16 cellular contexts compared by ENCODE assay signal in the genomic region with DNA sequence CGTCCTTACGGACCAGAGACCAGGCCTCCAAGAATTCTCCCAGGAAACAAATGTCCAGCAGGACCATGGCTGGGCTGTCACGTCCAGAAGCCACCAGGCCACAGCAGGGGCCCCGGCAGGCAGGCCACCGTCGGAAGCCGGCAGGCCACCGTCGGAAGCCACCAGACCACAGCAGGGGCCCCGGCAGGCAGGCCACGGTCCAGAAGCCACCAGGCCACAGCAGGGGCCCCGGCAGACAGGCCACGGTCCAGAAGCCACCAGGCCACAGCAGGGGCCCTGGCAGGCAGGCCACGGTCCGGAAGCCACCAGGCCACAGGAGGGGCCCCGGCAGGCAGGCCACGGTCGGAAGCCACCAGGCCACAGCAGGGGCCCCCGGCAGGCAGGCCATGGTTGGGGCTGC.
A peak's percentile ranks its signal among the peaks of the same experiment; 100 is the strongest.
DNase-seq lines count a peak whose midpoint lies in the region; ATAC-seq and TF ChIP-seq lines count a peak whose summit lies in the region.
"Had no signal": no experiment of that assay in that cellular context is flagged by ENCODE, and none has a peak within 500 bp of the region (broad histone marks: within the 10 kb centered on the region; RNA-seq: fewer than 3 reads in every experiment).

No MANE protein-coding gene starts in this region.

- H3K4me1 ChIP-seq in left lung (peaks cover 0 to 3% of the 10 kb centered on the region in 2 donors), suprapubic skin (peaks cover 9% of the 10 kb centered on the region)

- no peaks in the 10 kb centered on the region for H4K20me1 ChIP-seq in SU-DHL-6 (ENCODE audit: low read depth, low read length)

- no peak overlapping the region for H2AFZ ChIP-seq in SU-DHL-6 (ENCODE audit: low read depth, low read length, severe bottlenecking)
- H2AFZ ChIP-seq: GM23338 had no signal

- no peaks in the 10 kb centered on the region for H3F3A ChIP-seq in SU-DHL-6 (ENCODE audit: insufficient read depth)

- 93% methylated on average over 5 of the region's 19 CpGs for WGBS in suprapubic skin

- no peak for TF ChIP-seq EP300 in suprapubic skin (IDR thresholded peaks at IDR 0.05)

- H3K27me3 ChIP-seq in SU-DHL-6 (ENCODE audit: low read length): no peaks in the 10 kb centered on the region
- no peaks in the 10 kb centered on the region for H3K27me3 ChIP-seq in left lung
- peaks cover 3% of the 10 kb centered on the region for H3K27me3 ChIP-seq in suprapubic skin
- H3K27me3 ChIP-seq: BLaER1 treated with 17β-estradiol and CSF1 and Interleukin-3, amounts not matched to agents 10 nM and 100 nM had no signal

- 0 out of 2 replicates have a peak overlapping the region, but pooled peaks have one; percentile 18 for H3K27ac ChIP-seq in SU-DHL-6 (ENCODE audit: low read depth, low read length)
- no peak overlapping the region for H3K27ac ChIP-seq in left lung
- H3K27ac ChIP-seq in suprapubic skin: no peak overlapping the region
- H3K27ac ChIP-seq: BLaER1 treated with 17β-estradiol and CSF1 and Interleukin-3, amounts not matched to agents 10 nM and 100 nM had no signal

- peak overlapping the region; percentile 27 for H3K4me2 ChIP-seq in SU-DHL-6 (ENCODE audit: low read depth, low read length, poor library complexity, severe bottlenecking)
- H3K4me2 ChIP-seq: BLaER1 treated with 17β-estradiol and CSF1 and Interleukin-3, amounts not matched to agents 10 nM and 100 nM; GM23338 had no signal

- no peaks in the 10 kb centered on the region for H3K36me3 ChIP-seq in SU-DHL-6 (ENCODE audit: low read length)
- H3K36me3 ChIP-seq in left lung: no peaks in the 10 kb centered on the region
- no peaks in the 10 kb centered on the region for H3K36me3 ChIP-seq in suprapubic skin
- H3K36me3 ChIP-seq: BLaER1 treated with 17β-estradiol and CSF1 and Interleukin-3, amounts not matched to agents 10 nM and 100 nM had no signal

- intact Hi-C loops in left lung (cut with DNase I): no loop called here

- H3K9ac ChIP-seq in SU-DHL-6 (ENCODE audit: low read length): no peak overlapping the region
- H3K9ac ChIP-seq: BLaER1 treated with 17β-estradiol and CSF1 and Interleukin-3, amounts not matched to agents 10 nM and 100 nM had no signal

- peak; percentile 35 for DNase-seq in activated CD8-positive, alpha-beta memory T cell treated with anti-CD3 and anti-CD28 coated beads for 24 hours
- no peak for DNase-seq in activated CD8-positive, alpha-beta memory T cell treated with anti-CD3 and anti-CD28 coated beads, Interleukin-2, amount 50 U/mL, for 4 hours
- peak; percentile 9 to 51 for DNase-seq in left lung
- peak; percentile 36 to 45 for DNase-seq in suprapubic skin (ENCODE audit: low spot score in 2 of 2)
- no peak for DNase-seq in stimulated activated CD4-positive, alpha-beta T cell treated with anti-CD3 and anti-CD28 coated beads, Interleukin-2, amount 100 ng/mL, for 24 hours
- no peak for DNase-seq in 8988T
- DNase-seq: CD8-positive, alpha-beta T cell; COR-L47; DMS 273 treated with DMSO at 0.1 percent for 48 hours; DMS53; DND-41; H9 had no signal

- no peaks in the 10 kb centered on the region for H3K9me3 ChIP-seq in SU-DHL-6 (ENCODE audit: insufficient read depth, low read length)
- no peaks in the 10 kb centered on the region for H3K9me3 ChIP-seq in left lung
- H3K9me3 ChIP-seq in suprapubic skin: no peaks in the 10 kb centered on the region
- H3K9me3 ChIP-seq: BLaER1 treated with 17β-estradiol and CSF1 and Interleukin-3, amounts not matched to agents 10 nM and 100 nM had no signal

- H3K4me3 ChIP-seq in SU-DHL-6 (ENCODE audit: insufficient read depth, low read length, poor library complexity, severe bottlenecking) (no peak overlapping the region), left lung (no peak overlapping the region), suprapubic skin (no peak overlapping the region)
- H3K4me3 ChIP-seq: BLaER1 treated with 17β-estradiol and CSF1 and Interleukin-3, amounts not matched to agents 10 nM and 100 nM; GM23338 had no signal

- ATAC-seq in left lung (no peak), HG02973 (IDR thresholded peaks at IDR 0.05; ENCODE audit: unreplicated experiment) (no peak)
- ATAC-seq: CD8-positive, alpha-beta T cell; GM23338 had no signal

- H3K79me2 ChIP-seq in SU-DHL-6 (ENCODE audit: insufficient read depth, low read length): no peaks in the 10 kb centered on the region

- TF ChIP-seq CTCF in SU-DHL-6 (IDR thresholded peaks at IDR 0.05; ENCODE audit: insufficient read depth, low read length, poor library complexity, severe bottlenecking): no peak
- no peak for TF ChIP-seq CTCF in left lung (IDR thresholded peaks at IDR 0.05)
- TF ChIP-seq CTCF in suprapubic skin (IDR thresholded peaks at IDR 0.05): no peak

- no peak for TF ChIP-seq POLR2A in suprapubic skin (IDR thresholded peaks at IDR 0.05)

- no peaks in the 10 kb centered on the region for H3K9me2 ChIP-seq in SU-DHL-6 (replicated peaks; ENCODE audit: insufficient read depth, low read length)

Comparison
In these comparisons a context has a peak if more than half of its experiments do, and no peak if none do; other contexts are left out.
1. DNase-seq: peak in activated CD8-positive, alpha-beta memory T cell treated with anti-CD3 and anti-CD28 coated beads for 24 hours (single experiment), left lung (2 of 2) and suprapubic skin (2 of 2); none in activated CD8-positive, alpha-beta memory T cell treated with anti-CD3 and anti-CD28 coated beads, Interleukin-2, amount 50 U/mL, for 4 hours (single experiment), stimulated activated CD4-positive, alpha-beta T cell treated with anti-CD3 and anti-CD28 coated beads, Interleukin-2, amount 100 ng/mL, for 24 hours (0 of 2) and 8988T (single experiment).